In genomic region chr7:107579546-107579880, GRCh38 we compare ENCODE assay signal across 8 cellular contexts. TPM values are rescaled to one million over a fixed set of nuclear protein-coding genes. Genes with fewer than 3 reads are reported as not detected.
DNase-seq lines count a peak whose midpoint lies in the region; ATAC-seq and TF ChIP-seq lines count a peak whose summit lies in the region.

No MANE protein-coding gene starts in this region.

- DNase-seq in DMS 273 (lab: John Stamatoyannopoulos, UW; ENCODE audit: unreplicated experiment) (peak; percentile 81), DMS 273 treated with DMSO at 0.1 percent for 48 hours (lab: John Stamatoyannopoulos, UW) (no peak), T-helper 17 cell (no peak), heart right ventricle (no peak), skeletal muscle cell (ENCODE audit: low read depth) (no peak), NCI-H2029 (lab: John Stamatoyannopoulos, UW) (no peak), activated gamma-delta T cell treated with Interleukin-2 at 50 U/mL for 16 hours (no peak)

- H3K4me3 ChIP-seq in heart right ventricle (peak overlapping the region; percentile 56 to 90 (median 74)), skeletal muscle cell (ENCODE audit: low read depth, low read length) (peak overlapping the region; percentile 82)

- H3K27ac ChIP-seq in heart right ventricle: peak overlapping the region; percentile 95 to 99 (median 98)

- peaks cover 0 to 53% (median 31%) of the 10 kb centered on the region in 9 donors for H3K4me1 ChIP-seq in heart right ventricle

- H3K4me3 Mint-ChIP-seq in T-helper 17 cell: peak overlapping the region; percentile 88

- peaks cover 0 to 37% (median 5%) of the 10 kb centered on the region in 9 donors for H3K36me3 ChIP-seq in heart right ventricle

- no peaks in the 10 kb centered on the region for H3K9me3 ChIP-seq in T-helper 17 cell (ENCODE audit: control insufficient read depth, low read length, poor library complexity, severe bottlenecking)
- H3K9me3 ChIP-seq in heart right ventricle: no peaks in the 10 kb centered on the region

- H3K27ac Mint-ChIP-seq in T-helper 17 cell: peak overlapping the region; percentile 72

- ATAC-seq in T-helper 17 cell: no peak
- ATAC-seq in heart right ventricle: peak in 6 of 8 donors; percentile 4 to 51 (median 36)
- no peak for ATAC-seq in GM18519 (IDR thresholded peaks at IDR 0.05; ENCODE audit: low FRiP score, unreplicated experiment)

- no peaks in the 10 kb centered on the region for H3K27me3 ChIP-seq in heart right ventricle

- H3K27me3 Mint-ChIP-seq in T-helper 17 cell: no peaks in the 10 kb centered on the region

- H3K4me1 Mint-ChIP-seq in T-helper 17 cell: peaks cover 12% of the 10 kb centered on the region

- 1 to 2% methylated on average over 9 of the region's 9 CpGs for WGBS in heart right ventricle, 2 donors

- intact Hi-C loops in heart right ventricle (cut with DNase I): loop anchor here in 3 of 10 donors (2.0 to 10.0 kb wide), 2 partner anchors 15 to 115 kb away; no protein-coding TSS in a partner anchor

- TF ChIP-seq CTCF in heart right ventricle (IDR thresholded peaks at IDR 0.05): no peak

- H3K36me3 Mint-ChIP-seq in T-helper 17 cell (ENCODE audit: low read depth): no peaks in the 10 kb centered on the region

RNA-seq across cellular contexts. Expression of gene BCAP29, which starts 0.5 kb away (rescaled TPM):
- total RNA-seq in T-helper 17 cell: 10 to 100 TPM; 13.6 to 16.5 TPM
- 100 to 1,000 TPM in 9 of 10 donors, 10 to 100 TPM in 1; 94.7 to 141 (median 118) TPM for total RNA-seq in heart right ventricle
- 100 to 1,000 TPM in 1 of 2 donors, 10 to 100 TPM in 1; 62.7 to 107 TPM for polyA plus RNA-seq in heart right ventricle

RNA-seq across cellular contexts. Expression of gene DUS4L, which starts 15.7 kb away (rescaled TPM):
- 10 to 100 TPM; 11.0 to 11.3 TPM for total RNA-seq in T-helper 17 cell
- 10 to 100 TPM in 2 of 10 donors, 1 to 10 TPM in 8; 6.6 to 10.6 (median 9.0) TPM for total RNA-seq in heart right ventricle
- polyA plus RNA-seq in heart right ventricle: 1 to 10 TPM; 3.0 to 5.7 TPM

RNA-seq across cellular contexts. Expression of gene COG5, which starts 15.8 kb away (rescaled TPM):
- total RNA-seq in T-helper 17 cell (10 to 100 TPM; 54.8 to 87.4 TPM), heart right ventricle (10 to 100 TPM; 44.2 to 65.8 (median 53.0) TPM)
- polyA plus RNA-seq in heart right ventricle: 10 to 100 TPM in 1 of 2 donors, 1 to 10 TPM in 1; 8.4 to 14.7 TPM

Comparison
In these comparisons a context has a peak if more than half of its experiments do, and no peak if none do; other contexts are left out.
1. ATAC-seq: peak in heart right ventricle (6 of 8); none in T-helper 17 cell (single experiment) and GM18519 (single experiment).
2. RNA of gene BCAP29, which starts 0.5 kb away (total RNA-seq): 94.7 to 141 TPM in heart right ventricle; 13.6 to 16.5 TPM in T-helper 17 cell; every median in the first group is over 4 times any median in the second.